ENCODE assay signal across 17 cellular contexts in genomic region chr12:52170827-52171226, GRCh38. TPM values are rescaled to one million over a fixed set of nuclear protein-coding genes. Genes with fewer than 3 reads are reported as not detected.
"Had no signal": no experiment of that assay in that cellular context is flagged by ENCODE, and none has a peak within 500 bp of the region (broad histone marks: within the 10 kb centered on the region; RNA-seq: fewer than 3 reads in every experiment).

No MANE protein-coding gene starts in this region.

- H3K9me3 Mint-ChIP-seq: activated naive CD4-positive, alpha-beta T cell treated with anti-CD3 and anti-CD28 coated beads for 36 hours; activated naive CD8-positive, alpha-beta T cell treated with anti-CD3 and anti-CD28 coated beads, Interleukin-2, amount 10 ng/mL, durations not matched to agents 7 days and 5 days; activated T-cell treated with anti-CD3 and anti-CD28 coated beads, Interleukin-2, amount 50 U/mL, for 4 hours; memory B cell; type B pancreatic cell; WTC11 had no signal

- ATAC-seq: activated T-cell treated with anti-CD3 and anti-CD28 coated beads, Interleukin-2, amount 50 U/mL, for 4 hours; left colon; WTC11 had no signal

- H3K36me3 ChIP-seq: prostate gland, vagina had no signal

- H3K4me3 ChIP-seq: prostate gland, vagina had no signal

- H3K27ac ChIP-seq: prostate gland had no signal

- H3K27me3 Mint-ChIP-seq: type B pancreatic cell had no signal

- H3K9me3 ChIP-seq: prostate gland, vagina had no signal

- H3K4me1 Mint-ChIP-seq: memory B cell had no signal

- H3K27ac Mint-ChIP-seq: activated naive CD4-positive, alpha-beta T cell treated with anti-CD3 and anti-CD28 coated beads for 36 hours; activated naive CD8-positive, alpha-beta T cell treated with anti-CD3 and anti-CD28 coated beads, Interleukin-2, amount 10 ng/mL, durations not matched to agents 7 days and 5 days; memory B cell; type B pancreatic cell; WTC11 had no signal

- H3K27me3 ChIP-seq: vagina had no signal

- DNase-seq: activated naive CD4-positive, alpha-beta T cell treated with anti-CD3 and anti-CD28 coated beads for 36 hours; activated naive CD8-positive, alpha-beta T cell treated with anti-CD3 and anti-CD28 coated beads, Interleukin-2, amount 10 ng/mL, durations not matched to agents 7 days and 5 days; activated T-cell treated with anti-CD3 and anti-CD28 coated beads, Interleukin-2, amount 50 U/mL, for 4 hours; cortex of kidney; left colon; occipital lobe; stimulated activated CD4-positive, alpha-beta T cell treated with anti-CD3 and anti-CD28 coated beads, Interleukin-4, amount 100 ng/mL, for 4 hours; T-helper 1 cell; T1000 had no signal

- H3K36me3 Mint-ChIP-seq: activated naive CD8-positive, alpha-beta T cell treated with anti-CD3 and anti-CD28 coated beads, Interleukin-2, amount 10 ng/mL, durations not matched to agents 7 days and 5 days; memory B cell; type B pancreatic cell; WTC11 had no signal

- H3K4me1 ChIP-seq: prostate gland had no signal

- H3K4me3 Mint-ChIP-seq: activated naive CD4-positive, alpha-beta T cell treated with anti-CD3 and anti-CD28 coated beads for 36 hours; activated naive CD8-positive, alpha-beta T cell treated with anti-CD3 and anti-CD28 coated beads, Interleukin-2, amount 10 ng/mL, durations not matched to agents 7 days and 5 days; activated T-cell treated with anti-CD3 and anti-CD28 coated beads, Interleukin-2, amount 50 U/mL, for 4 hours; memory B cell; nephron; type B pancreatic cell; WTC11 had no signal

RNA-seq across cellular contexts. Expression of gene KRT80, which starts 21.0 kb away (rescaled TPM):
- total RNA-seq: activated naive CD4-positive, alpha-beta T cell treated with anti-CD3 and anti-CD28 coated beads for 36 hours; activated naive CD8-positive, alpha-beta T cell treated with anti-CD3 and anti-CD28 coated beads, Interleukin-2, amount 10 ng/mL, durations not matched to agents 7 days and 5 days; cerebellum; mononuclear cell; occipital lobe had no signal
